In genomic region chr1:51729156-51729823, GRCh38 we compare ENCODE assay signal across 1 cellular context.
A peak's percentile ranks its signal among the peaks of the same experiment; 100 is the strongest.
TF ChIP-seq lines count a peak whose summit lies in the region.

No MANE protein-coding gene starts in this region.

TF ChIP-seq in HepG2, 621 proteins besides CTCF, POLR2A, EP300 and RAD21 (continued from another document and continues in another):
- TF ChIP-seq SNAPC4 (CRISPR knock-in tag; IDR thresholded peaks at IDR 0.05): no peak
- no peak for TF ChIP-seq CC2D1A (CRISPR knock-in tag; IDR thresholded peaks at IDR 0.05)
- TF ChIP-seq WIZ (CRISPR knock-in tag; IDR thresholded peaks at IDR 0.05): no peak; the same call in 1 of the 2 replicates
- peak; percentile 57; the same call in 1 of the 2 replicates for TF ChIP-seq NCOR1 (IDR thresholded peaks at IDR 0.05; ENCODE audit: borderline replicate concordance, low read length)
- no peak for TF ChIP-seq MNT (IDR thresholded peaks at IDR 0.05)
- no peak for TF ChIP-seq ATM (IDR thresholded peaks at IDR 0.05; ENCODE audit: borderline replicate concordance)
- TF ChIP-seq NAIF1 (CRISPR knock-in tag; IDR thresholded peaks at IDR 0.05; ENCODE audit: borderline replicate concordance): no peak
- no peak for TF ChIP-seq ZSCAN29 (CRISPR knock-in tag; conservative IDR thresholded peaks at IDR 0.05)
- TF ChIP-seq DNMT1 (CRISPR knock-in tag; IDR thresholded peaks at IDR 0.05): no peak
- TF ChIP-seq, protein P1, sequence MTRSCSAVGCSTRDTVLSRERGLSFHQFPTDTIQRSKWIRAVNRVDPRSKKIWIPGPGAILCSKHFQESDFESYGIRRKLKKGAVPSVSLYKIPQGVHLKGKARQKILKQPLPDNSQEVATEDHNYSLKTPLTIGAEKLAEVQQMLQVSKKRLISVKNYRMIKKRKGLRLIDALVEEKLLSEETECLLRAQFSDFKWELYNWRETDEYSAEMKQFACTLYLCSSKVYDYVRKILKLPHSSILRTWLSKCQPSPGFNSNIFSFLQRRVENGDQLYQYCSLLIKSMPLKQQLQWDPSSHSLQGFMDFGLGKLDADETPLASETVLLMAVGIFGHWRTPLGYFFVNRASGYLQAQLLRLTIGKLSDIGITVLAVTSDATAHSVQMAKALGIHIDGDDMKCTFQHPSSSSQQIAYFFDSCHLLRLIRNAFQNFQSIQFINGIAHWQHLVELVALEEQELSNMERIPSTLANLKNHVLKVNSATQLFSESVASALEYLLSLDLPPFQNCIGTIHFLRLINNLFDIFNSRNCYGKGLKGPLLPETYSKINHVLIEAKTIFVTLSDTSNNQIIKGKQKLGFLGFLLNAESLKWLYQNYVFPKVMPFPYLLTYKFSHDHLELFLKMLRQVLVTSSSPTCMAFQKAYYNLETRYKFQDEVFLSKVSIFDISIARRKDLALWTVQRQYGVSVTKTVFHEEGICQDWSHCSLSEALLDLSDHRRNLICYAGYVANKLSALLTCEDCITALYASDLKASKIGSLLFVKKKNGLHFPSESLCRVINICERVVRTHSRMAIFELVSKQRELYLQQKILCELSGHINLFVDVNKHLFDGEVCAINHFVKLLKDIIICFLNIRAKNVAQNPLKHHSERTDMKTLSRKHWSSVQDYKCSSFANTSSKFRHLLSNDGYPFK (CRISPR knock-in tag; IDR thresholded peaks at IDR 0.05; ENCODE audit: borderline replicate concordance): no peak
- TF ChIP-seq LRRFIP1 (CRISPR knock-in tag; conservative IDR thresholded peaks at IDR 0.05): no peak
- TF ChIP-seq SP140L (CRISPR knock-in tag; IDR thresholded peaks at IDR 0.05; ENCODE audit: borderline replicate concordance): no peak
- TF ChIP-seq ZNF30 (CRISPR knock-in tag; IDR thresholded peaks at IDR 0.05): no peak
- TF ChIP-seq ZNF230 (CRISPR knock-in tag; IDR thresholded peaks at IDR 0.05): no peak; the same call in 1 of the 2 replicates
- no peak for TF ChIP-seq GFI1 (CRISPR knock-in tag; IDR thresholded peaks at IDR 0.05; ENCODE audit: borderline replicate concordance)
- 0 out of 2 replicates have a peak, but pooled peaks have one; percentile 41 for TF ChIP-seq MXD3 (CRISPR knock-in tag; IDR thresholded peaks at IDR 0.05)
- no peak for TF ChIP-seq ATF6 (CRISPR knock-in tag; conservative IDR thresholded peaks at IDR 0.05)
- TF ChIP-seq GATAD1 (CRISPR knock-in tag; IDR thresholded peaks at IDR 0.05): peak; percentile 68
- TF ChIP-seq SMAD3 (CRISPR knock-in tag; IDR thresholded peaks at IDR 0.05): 0 out of 2 replicates have a peak, but pooled peaks have one; percentile 55
- peak; percentile 90 for TF ChIP-seq POLR2G (IDR thresholded peaks at IDR 0.05; ENCODE audit: low read depth, low read length)
- TF ChIP-seq GTF2F1 (IDR thresholded peaks at IDR 0.05; ENCODE audit: low read length): no peak
- TF ChIP-seq ZNF282 (IDR thresholded peaks at IDR 0.05; ENCODE audit: partially characterized antibody): no peak
- TF ChIP-seq GTF3A (CRISPR knock-in tag; conservative IDR thresholded peaks at IDR 0.05): no peak
- no peak for TF ChIP-seq ZNF235 (CRISPR knock-in tag; IDR thresholded peaks at IDR 0.05; ENCODE audit: borderline replicate concordance)
- TF ChIP-seq ERF (CRISPR knock-in tag; IDR thresholded peaks at IDR 0.05): peak; percentile 67
- peak; percentile 57; the same call in 1 of the 2 replicates for TF ChIP-seq YEATS4 (CRISPR knock-in tag; IDR thresholded peaks at IDR 0.05; ENCODE audit: borderline replicate concordance)
- no peak for TF ChIP-seq CREB1 (IDR thresholded peaks at IDR 0.05)
- peak; percentile 30; the same call in 1 of the 2 replicates for TF ChIP-seq CREB1 (CRISPR knock-in tag; IDR thresholded peaks at IDR 0.05)
- TF ChIP-seq ZNF136 (CRISPR knock-in tag; IDR thresholded peaks at IDR 0.05; ENCODE audit: low read depth): 0 out of 2 replicates have a peak, but pooled peaks have one; percentile 4
- TF ChIP-seq ELF4 (CRISPR knock-in tag; IDR thresholded peaks at IDR 0.05; ENCODE audit: borderline replicate concordance): no peak
- TF ChIP-seq ZNF337 (CRISPR knock-in tag; IDR thresholded peaks at IDR 0.05; ENCODE audit: borderline replicate concordance, low read depth): 0 out of 2 replicates have a peak, but pooled peaks have one; percentile 51
- TF ChIP-seq, protein P2, sequence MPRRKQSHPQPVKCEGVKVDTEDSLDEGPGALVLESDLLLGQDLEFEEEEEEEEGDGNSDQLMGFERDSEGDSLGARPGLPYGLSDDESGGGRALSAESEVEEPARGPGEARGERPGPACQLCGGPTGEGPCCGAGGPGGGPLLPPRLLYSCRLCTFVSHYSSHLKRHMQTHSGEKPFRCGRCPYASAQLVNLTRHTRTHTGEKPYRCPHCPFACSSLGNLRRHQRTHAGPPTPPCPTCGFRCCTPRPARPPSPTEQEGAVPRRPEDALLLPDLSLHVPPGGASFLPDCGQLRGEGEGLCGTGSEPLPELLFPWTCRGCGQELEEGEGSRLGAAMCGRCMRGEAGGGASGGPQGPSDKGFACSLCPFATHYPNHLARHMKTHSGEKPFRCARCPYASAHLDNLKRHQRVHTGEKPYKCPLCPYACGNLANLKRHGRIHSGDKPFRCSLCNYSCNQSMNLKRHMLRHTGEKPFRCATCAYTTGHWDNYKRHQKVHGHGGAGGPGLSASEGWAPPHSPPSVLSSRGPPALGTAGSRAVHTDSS (CRISPR knock-in tag; conservative IDR thresholded peaks at IDR 0.05): no peak
- TF ChIP-seq MTA1 (CRISPR knock-in tag; IDR thresholded peaks at IDR 0.05; ENCODE audit: borderline replicate concordance): 0 out of 2 replicates have a peak, but pooled peaks have one; percentile 42
- TF ChIP-seq PITX1 (CRISPR knock-in tag; IDR thresholded peaks at IDR 0.05): no peak
- TF ChIP-seq, protein P3, sequence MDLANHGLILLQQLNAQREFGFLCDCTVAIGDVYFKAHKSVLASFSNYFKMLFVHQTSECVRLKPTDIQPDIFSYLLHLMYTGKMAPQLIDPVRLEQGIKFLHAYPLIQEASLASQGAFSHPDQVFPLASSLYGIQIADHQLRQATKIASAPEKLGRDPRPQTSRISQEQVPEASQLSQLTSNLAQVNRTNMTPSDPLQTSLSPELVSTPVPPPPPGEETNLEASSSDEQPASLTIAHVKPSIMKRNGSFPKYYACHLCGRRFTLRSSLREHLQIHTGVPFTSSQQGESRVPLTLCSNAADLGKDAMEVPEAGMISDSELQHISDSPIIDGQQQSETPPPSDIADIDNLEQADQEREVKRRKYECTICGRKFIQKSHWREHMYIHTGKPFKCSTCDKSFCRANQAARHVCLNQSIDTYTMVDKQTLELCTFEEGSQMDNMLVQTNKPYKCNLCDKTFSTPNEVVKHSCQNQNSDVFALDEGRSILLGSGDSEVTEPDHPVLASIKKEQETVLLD (CRISPR knock-in tag; IDR thresholded peaks at IDR 0.05; ENCODE audit: low read depth): peak; percentile 35; the same call in 1 of the 2 replicates
- TF ChIP-seq ZNF850 (CRISPR knock-in tag; conservative IDR thresholded peaks at IDR 0.05): no peak
- TF ChIP-seq ZFP62 (CRISPR knock-in tag; IDR thresholded peaks at IDR 0.05): no peak
- 0 out of 2 replicates have a peak, but pooled peaks have one; percentile 30 for TF ChIP-seq ETS1 (CRISPR knock-in tag; IDR thresholded peaks at IDR 0.05)
- TF ChIP-seq ZSCAN21 (CRISPR knock-in tag; IDR thresholded peaks at IDR 0.05; ENCODE audit: borderline replicate concordance): no peak
